In the genomic region with DNA sequence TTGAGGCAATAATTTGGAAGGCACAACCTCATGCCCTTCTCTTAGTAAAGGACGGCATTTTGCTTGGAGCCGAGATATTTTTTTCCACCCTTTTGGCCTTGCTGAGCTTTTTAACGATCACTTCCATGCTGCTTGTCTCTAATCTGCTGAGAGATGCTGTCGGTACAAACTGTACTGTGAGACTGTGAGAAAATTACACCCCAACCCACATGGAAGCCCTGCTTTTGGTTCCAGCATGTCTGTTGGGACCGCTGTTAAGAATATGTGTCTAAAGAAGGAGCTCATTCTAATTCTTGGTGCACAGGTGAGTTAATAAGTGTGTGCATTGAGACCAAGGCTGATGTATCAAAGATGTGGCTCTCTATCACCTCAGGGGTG, we compare ENCODE assay signal across 31 cellular contexts.
"Had no signal": no experiment of that assay in that cellular context is flagged by ENCODE, and none has a peak within 500 bp of the region (broad histone marks: within the 10 kb centered on the region; RNA-seq: fewer than 3 reads in every experiment).

No MANE protein-coding gene starts in this region.

- H3K27ac ChIP-seq: breast epithelium, esophagus muscularis mucosa, foreskin keratinocyte, left lung, lower lobe of right lung, ovary, sigmoid colon, thoracic aorta, uterus, WERI-Rb-1 had no signal

- H3K4me1 ChIP-seq: breast epithelium, left lung, lower lobe of right lung, sigmoid colon, uterus had no signal

- DNase-seq: activated CD4-positive, alpha-beta T cell treated with anti-CD3 and anti-CD28 coated beads for 48 hours; activated CD4-positive, alpha-beta T cell treated with anti-CD3 and anti-CD28 coated beads, Interleukin-2, amount 50 U/mL, for 48 hours; activated CD8-positive, alpha-beta memory T cell treated with anti-CD3 and anti-CD28 coated beads for 24 hours; activated gamma-delta T cell treated with Interleukin-2 at 50 U/mL for 16 hours; activated naive CD4-positive, alpha-beta T cell treated with anti-CD3 and anti-CD28 coated beads, Interleukin-2, amount 50 U/mL, for 16 hours; amniotic stem cell; dermis blood vessel endothelial cell; effector CD4-positive, alpha-beta T cell; foreskin keratinocyte; left lung; lower lobe of right lung; mucosa of descending colon; ovary; sigmoid colon; stimulated activated naive CD8-positive, alpha-beta T cell treated with anti-CD3 and anti-CD28 coated beads, Interleukin-15, Interleukin-2, amounts not matched to agents 100 U/mL and 50 U/mL, for 24 hours; SW 1271; T-helper 9 cell; trophoblast cell; uterus; WERI-Rb-1 had no signal

- H3K36me3 ChIP-seq: breast epithelium, esophagus muscularis mucosa, left lung, lower lobe of right lung, ovary, sigmoid colon, thoracic aorta, uterus, WERI-Rb-1 had no signal

- H3K4me3 Mint-ChIP-seq: activated T-helper 1 cell treated with anti-CD3 and anti-CD28 coated beads, Interleukin-12 subunit alpha, Interleukin-12 subunit beta, Interleukin-2, Interleukin-4 antibody, amounts not matched to agents 30 ng/mL and 10 ng/mL and 1 ng/mL, durations not matched to agents 14 hours and 24 hours and 36 hours; natural killer cell treated with Interleukin-12 subunit alpha and Interleukin-12 subunit beta and Interleukin-15 and Interleukin-18, amount 100 ng/mL, for 72 hours; T-helper 1 cell treated with Interleukin-12 subunit alpha and Interleukin-12 subunit beta and Interleukin-4 antibody, amounts not matched to agents 30 μg/mL and 1 μg/mL, for 36 hours had no signal

- H3K27me3 ChIP-seq: breast epithelium, esophagus muscularis mucosa, foreskin keratinocyte, ovary, sigmoid colon, uterus had no signal

- H3K9me3 Mint-ChIP-seq: activated T-helper 1 cell treated with anti-CD3 and anti-CD28 coated beads, Interleukin-12 subunit alpha, Interleukin-12 subunit beta, Interleukin-2, Interleukin-4 antibody, amounts not matched to agents 30 ng/mL and 10 ng/mL and 1 ng/mL, durations not matched to agents 14 hours and 24 hours and 36 hours; natural killer cell treated with Interleukin-12 subunit alpha and Interleukin-12 subunit beta and Interleukin-15 and Interleukin-18, amount 100 ng/mL, for 72 hours; T-helper 1 cell treated with Interleukin-12 subunit alpha and Interleukin-12 subunit beta and Interleukin-4 antibody, amounts not matched to agents 30 μg/mL and 1 μg/mL, for 36 hours had no signal

- H3K36me3 Mint-ChIP-seq: natural killer cell treated with Interleukin-12 subunit alpha and Interleukin-12 subunit beta and Interleukin-15 and Interleukin-18, amount 100 ng/mL, for 72 hours had no signal

- ATAC-seq: activated CD4-positive, CD25-positive, alpha-beta regulatory T cell treated with anti-CD3 and anti-CD28 coated beads, Interleukin-2, amount 50 U/mL, for 24 hours; left lung; lower lobe of right lung; mucosa of descending colon; natural killer cell treated with Interleukin-12 subunit alpha and Interleukin-12 subunit beta and Interleukin-15 and Interleukin-18, amount 100 ng/mL, for 72 hours; stimulated activated naive CD8-positive, alpha-beta T cell treated with anti-CD3 and anti-CD28 coated beads, Interleukin-15, Interleukin-2, amounts not matched to agents 100 U/mL and 50 U/mL, for 24 hours had no signal

- H3K9me3 ChIP-seq: breast epithelium, esophagus muscularis mucosa, left lung, lower lobe of right lung, mucosa of descending colon, ovary, sigmoid colon, thoracic aorta, uterus had no signal

- FAIRE-seq: colon, islet of Langerhans, TTC549 had no signal

- H3K27ac Mint-ChIP-seq: activated T-helper 1 cell treated with anti-CD3 and anti-CD28 coated beads, Interleukin-12 subunit alpha, Interleukin-12 subunit beta, Interleukin-2, Interleukin-4 antibody, amounts not matched to agents 30 ng/mL and 10 ng/mL and 1 ng/mL, durations not matched to agents 14 hours and 24 hours and 36 hours; natural killer cell treated with Interleukin-12 subunit alpha and Interleukin-12 subunit beta and Interleukin-15 and Interleukin-18, amount 100 ng/mL, for 72 hours; progenitor cell of endocrine pancreas; T-helper 1 cell treated with Interleukin-12 subunit alpha and Interleukin-12 subunit beta and Interleukin-4 antibody, amounts not matched to agents 30 μg/mL and 1 μg/mL, for 36 hours had no signal

- H3K4me3 ChIP-seq: breast epithelium, esophagus muscularis mucosa, left lung, lower lobe of right lung, mucosa of descending colon, ovary, sigmoid colon, thoracic aorta, uterus had no signal
